In genomic region chr9:136944519-136945332, GRCh38 we compare ENCODE assay signal across 8 cellular contexts. TPM values are rescaled to one million over a fixed set of nuclear protein-coding genes. Genes with fewer than 3 reads are reported as not detected.
DNase-seq lines count a peak whose midpoint lies in the region; ATAC-seq and FAIRE-seq lines count a peak whose summit lies in the region.

Gene C8G, plus strand, starts transcription at chr9:136945243. Its CDS starts 78 bp downstream, at chr9:136945321.
A gene with protein sequence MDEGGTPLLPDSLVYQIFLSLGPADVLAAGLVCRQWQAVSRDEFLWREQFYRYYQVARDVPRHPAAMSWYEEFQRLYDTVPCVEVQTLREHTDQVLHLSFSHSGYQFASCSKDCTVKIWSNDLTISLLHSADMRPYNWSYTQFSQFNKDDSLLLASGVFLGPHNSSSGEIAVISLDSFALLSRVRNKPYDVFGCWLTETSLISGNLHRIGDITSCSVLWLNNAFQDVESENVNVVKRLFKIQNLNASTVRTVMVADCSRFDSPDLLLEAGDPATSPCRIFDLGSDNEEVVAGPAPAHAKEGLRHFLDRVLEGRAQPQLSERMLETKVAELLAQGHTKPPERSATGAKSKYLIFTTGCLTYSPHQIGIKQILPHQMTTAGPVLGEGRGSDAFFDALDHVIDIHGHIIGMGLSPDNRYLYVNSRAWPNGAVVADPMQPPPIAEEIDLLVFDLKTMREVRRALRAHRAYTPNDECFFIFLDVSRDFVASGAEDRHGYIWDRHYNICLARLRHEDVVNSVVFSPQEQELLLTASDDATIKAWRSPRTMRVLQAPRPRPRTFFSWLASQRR (minus strand): TSS chr9:136944738. CDS start chr9:136944083, 655 bp downstream.

- H3K27ac ChIP-seq in BLaER1 treated with 17β-estradiol and CSF1 and Interleukin-3, amounts not matched to agents 10 nM and 100 nM: peak within 1 kb of the TSS; percentile 84 to 96 (median 93)

- peaks cover 41 to 46% (median 44%) of the 10 kb centered on the region in 11 experiments; a peak in 21 of 22 replicates for H4K20me1 ChIP-seq in BLaER1 treated with 17β-estradiol and CSF1 and Interleukin-3, amounts not matched to agents 10 nM and 100 nM

- H3K9me3 ChIP-seq in BLaER1 treated with 17β-estradiol and CSF1 and Interleukin-3, amounts not matched to agents 10 nM and 100 nM (replicated peaks in 1 of 11): no peaks in the 10 kb centered on the region

- peaks cover 3% of the 10 kb centered on the region for H3K4me1 Mint-ChIP-seq in activated CD4-positive, alpha-beta T cell treated with anti-CD3 and anti-CD28 coated beads, Interleukin-2, amount 10 ng/mL, durations not matched to agents 24 days and 14 days

- peak within 1 kb of the TSS; percentile 87 for H3K27ac Mint-ChIP-seq in activated CD4-positive, alpha-beta T cell treated with anti-CD3 and anti-CD28 coated beads, Interleukin-2, amount 10 ng/mL, durations not matched to agents 24 days and 14 days

- H3K4me2 ChIP-seq in BLaER1 treated with 17β-estradiol and CSF1 and Interleukin-3, amounts not matched to agents 10 nM and 100 nM: peak within 1 kb of the TSS; percentile 95 to 98 (median 97)

- peak within 1 kb of the TSS; percentile 92 to 98 (median 95) for H3K9ac ChIP-seq in BLaER1 treated with 17β-estradiol and CSF1 and Interleukin-3, amounts not matched to agents 10 nM and 100 nM

- no peaks in the 10 kb centered on the region for H3K27me3 Mint-ChIP-seq in activated CD4-positive, alpha-beta T cell treated with anti-CD3 and anti-CD28 coated beads, Interleukin-2, amount 10 ng/mL, durations not matched to agents 24 days and 14 days

- peak within 1 kb of the TSS; percentile 83 for H3K4me3 Mint-ChIP-seq in activated CD4-positive, alpha-beta T cell treated with anti-CD3 and anti-CD28 coated beads, Interleukin-2, amount 10 ng/mL, durations not matched to agents 24 days and 14 days

- peak within 1 kb of the TSS; percentile 83 to 100 (median 98) for H3K4me3 ChIP-seq in BLaER1 treated with 17β-estradiol and CSF1 and Interleukin-3, amounts not matched to agents 10 nM and 100 nM

- peaks cover 33 to 40% (median 36%) of the 10 kb centered on the region in 11 experiments for H3K36me3 ChIP-seq in BLaER1 treated with 17β-estradiol and CSF1 and Interleukin-3, amounts not matched to agents 10 nM and 100 nM

- peak; percentile 99 for DNase-seq in GM19239 (ENCODE audit: insufficient read length, low spot score)
- DNase-seq in NCI-H510A treated with DMSO at 0.1 percent for 48 hours (lab: John Stamatoyannopoulos, UW): peak; percentile 88
- DNase-seq in activated CD4-positive, alpha-beta T cell treated with anti-CD3 and anti-CD28 coated beads, Interleukin-2, amount 10 ng/mL, durations not matched to agents 24 days and 14 days: peak; percentile 99
- DNase-seq in cortex of kidney (lab: John Stamatoyannopoulos, UW): peak; percentile 89
- DNase-seq in left kidney (ENCODE audit: low read depth, low spot score): peak; percentile 98
- DNase-seq in stimulated activated CD4-positive, alpha-beta T cell treated with anti-CD3 and anti-CD28 coated beads, Interleukin-1b, Interleukin-23, amount 100 ng/mL, for 48 hours: peak; percentile 93

- no peaks in the 10 kb centered on the region for H3K27me3 ChIP-seq in BLaER1 treated with 17β-estradiol and CSF1 and Interleukin-3, amounts not matched to agents 10 nM and 100 nM

- peak; percentile 91 for FAIRE-seq in GM19239 (lab: Jason Lieb, UNC)

- ATAC-seq in HG03442 (IDR thresholded peaks at IDR 0.05; ENCODE audit: unreplicated experiment): peak; percentile 79

- peaks cover 12% of the 10 kb centered on the region for H3K36me3 Mint-ChIP-seq in activated CD4-positive, alpha-beta T cell treated with anti-CD3 and anti-CD28 coated beads, Interleukin-2, amount 10 ng/mL, durations not matched to agents 24 days and 14 days (ENCODE audit: low read depth)

- intact Hi-C loops in activated CD4-positive, alpha-beta T cell treated with anti-CD3 and anti-CD28 coated beads, Interleukin-2, amount 10 ng/mL, durations not matched to agents 24 days and 14 days (cut with micrococcal nuclease): loop anchor here (1.0 kb wide), 4 partner anchors 42 to 95 kb away; partner anchors contain the start of genes PAXX, PHPT1 and TRAF2

- peaks cover 27 to 74% (median 50%) of the 10 kb centered on the region in 10 experiments for H3K4me1 ChIP-seq in BLaER1 treated with 17β-estradiol and CSF1 and Interleukin-3, amounts not matched to agents 10 nM and 100 nM

- no peaks in the 10 kb centered on the region for H3K9me3 Mint-ChIP-seq in activated CD4-positive, alpha-beta T cell treated with anti-CD3 and anti-CD28 coated beads, Interleukin-2, amount 10 ng/mL, durations not matched to agents 24 days and 14 days

RNA-seq across cellular contexts. Expression of gene C8G, which starts in this region (rescaled TPM):
- 0.69 and 1.7 TPM in 2 replicates for total RNA-seq in activated CD4-positive, alpha-beta T cell treated with anti-CD3 and anti-CD28 coated beads, Interleukin-2, amount 10 ng/mL, durations not matched to agents 24 days and 14 days

RNA-seq across cellular contexts. Expression of the second gene that starts in this region (rescaled TPM):
- 92.7 and 93.6 TPM in 2 replicates for total RNA-seq in activated CD4-positive, alpha-beta T cell treated with anti-CD3 and anti-CD28 coated beads, Interleukin-2, amount 10 ng/mL, durations not matched to agents 24 days and 14 days

Comparison
In these comparisons a context has a peak if more than half of its experiments do, and no peak if none do; other contexts are left out.
1. Peak in every context shown above with its lines: DNase-seq, ATAC-seq, H3K4me3 ChIP-seq and H3K27ac ChIP-seq.